Comparison of ENCODE assay signal across 27 cellular contexts in the genomic region with DNA sequence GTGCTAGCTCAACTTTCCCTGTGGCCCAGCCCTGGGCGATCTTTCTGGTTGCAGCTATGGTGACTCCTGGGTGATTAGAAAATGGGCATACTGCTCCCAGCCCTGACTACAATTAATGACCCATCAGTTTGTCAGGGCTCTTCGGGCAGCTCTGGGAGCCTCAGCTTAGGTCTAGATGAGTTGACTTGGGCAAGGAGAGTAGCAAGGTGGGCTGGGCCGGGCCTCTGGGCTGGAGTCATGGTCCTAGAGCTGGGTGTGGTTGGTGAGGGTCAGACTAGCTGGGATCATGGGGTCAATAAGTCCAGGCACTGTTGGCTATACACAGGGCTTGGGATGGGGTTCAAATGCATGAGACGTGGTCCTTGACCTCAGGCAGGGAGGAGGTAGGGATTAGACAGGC. TPM values are rescaled to one million over a fixed set of nuclear protein-coding genes. Genes with fewer than 3 reads are reported as not detected.
"Had no signal": no experiment of that assay in that cellular context is flagged by ENCODE, and none has a peak within 500 bp of the region (broad histone marks: within the 10 kb centered on the region; RNA-seq: fewer than 3 reads in every experiment).

No MANE protein-coding gene starts in this region.

- H3K4me3 Mint-ChIP-seq: activated B cell treated with CpG ODN at 0.5 μM for 24 hours; activated CD8-positive, alpha-beta memory T cell treated with anti-CD3 and anti-CD28 coated beads, Interleukin-2, amount 10 ng/mL, durations not matched to agents 7 days and 5 days; activated CD8-positive, alpha-beta T cell treated with anti-CD3 and anti-CD28 coated beads, Interleukin-2, amount 10 ng/mL, durations not matched to agents 7 days and 5 days; activated naive CD4-positive, alpha-beta T cell treated with anti-CD3 and anti-CD28 coated beads, Interleukin-2, amount 50 U/mL, for 24 hours; activated naive CD8-positive, alpha-beta T cell treated with anti-CD3 and anti-CD28 coated beads, Interleukin-2, amount 50 U/mL, for 24 hours; central memory CD8-positive, alpha-beta T cell; dendritic cell treated with granulocyte-macrophage colony-stimulating factor and Interleukin-4, amounts not matched to agents 40 ng/mL and 50 ng/mL, for 4 days; naive B cell; nephron progenitor cell; T-helper 17 cell had no signal

- H3K27me3 ChIP-seq: breast epithelium, pancreas, upper lobe of right lung had no signal

- DNase-seq: activated B cell treated with CpG ODN at 0.5 μM for 24 hours; activated CD8-positive, alpha-beta memory T cell treated with anti-CD3 and anti-CD28 coated beads, Interleukin-2, amount 10 ng/mL, durations not matched to agents 7 days and 5 days; activated CD8-positive, alpha-beta T cell treated with anti-CD3 and anti-CD28 coated beads, Interleukin-2, amount 10 ng/mL, durations not matched to agents 7 days and 5 days; activated naive CD8-positive, alpha-beta T cell treated with anti-CD3 and anti-CD28 coated beads, Interleukin-2, amount 50 U/mL, for 24 hours; activated T-cell treated with anti-CD3 and anti-CD28 coated beads, Interleukin-2, amount 50 U/mL, for 48 hours; amygdala; esophagus squamous epithelium; foreskin melanocyte; kidney glomerular epithelial cell; lower lobe of right lung; naive B cell; nephron progenitor cell; nucleus accumbens; pancreas; right cardiac atrium; stimulated activated CD4-positive, alpha-beta T cell treated with anti-CD3 and anti-CD28 coated beads, Interleukin-2, amount 100 ng/mL, for 48 hours; stimulated activated naive CD4-positive, alpha-beta T cell treated with Interleukin-2 at 50 U/mL for 16 hours; T-helper 17 cell; T1000; upper lobe of right lung had no signal

- H3K9me3 ChIP-seq: breast epithelium, esophagus squamous epithelium, lower lobe of right lung, pancreas, thoracic aorta, upper lobe of right lung had no signal

- H3K4me1 ChIP-seq: breast epithelium, lower lobe of right lung, pancreas, upper lobe of right lung had no signal

- FAIRE-seq: pancreas had no signal

- H3K27ac ChIP-seq: breast epithelium, epithelial cell of prostate, esophagus squamous epithelium, lower lobe of right lung, pancreas, thoracic aorta, upper lobe of right lung had no signal

- H3K36me3 Mint-ChIP-seq: activated CD8-positive, alpha-beta memory T cell treated with anti-CD3 and anti-CD28 coated beads, Interleukin-2, amount 10 ng/mL, durations not matched to agents 7 days and 5 days; activated naive CD4-positive, alpha-beta T cell treated with anti-CD3 and anti-CD28 coated beads, Interleukin-2, amount 50 U/mL, for 24 hours; naive B cell had no signal

- H3K4me3 ChIP-seq: breast epithelium, esophagus squamous epithelium, lower lobe of right lung, pancreas, thoracic aorta, upper lobe of right lung had no signal

- H3K27me3 Mint-ChIP-seq: activated CD8-positive, alpha-beta memory T cell treated with anti-CD3 and anti-CD28 coated beads, Interleukin-2, amount 10 ng/mL, durations not matched to agents 7 days and 5 days; activated naive CD4-positive, alpha-beta T cell treated with anti-CD3 and anti-CD28 coated beads, Interleukin-2, amount 50 U/mL, for 24 hours had no signal

- H3K4me1 Mint-ChIP-seq: activated B cell treated with CpG ODN at 0.5 μM for 24 hours; activated CD8-positive, alpha-beta memory T cell treated with anti-CD3 and anti-CD28 coated beads, Interleukin-2, amount 10 ng/mL, durations not matched to agents 7 days and 5 days; activated naive CD4-positive, alpha-beta T cell treated with anti-CD3 and anti-CD28 coated beads, Interleukin-2, amount 50 U/mL, for 24 hours; activated naive CD8-positive, alpha-beta T cell treated with anti-CD3 and anti-CD28 coated beads, Interleukin-2, amount 50 U/mL, for 24 hours; central memory CD8-positive, alpha-beta T cell; naive B cell; T-helper 17 cell had no signal

- H3K27ac Mint-ChIP-seq: activated B cell treated with CpG ODN at 0.5 μM for 24 hours; activated CD8-positive, alpha-beta memory T cell treated with anti-CD3 and anti-CD28 coated beads, Interleukin-2, amount 10 ng/mL, durations not matched to agents 7 days and 5 days; activated CD8-positive, alpha-beta T cell treated with anti-CD3 and anti-CD28 coated beads, Interleukin-2, amount 10 ng/mL, durations not matched to agents 7 days and 5 days; activated naive CD4-positive, alpha-beta T cell treated with anti-CD3 and anti-CD28 coated beads, Interleukin-2, amount 50 U/mL, for 24 hours; activated naive CD8-positive, alpha-beta T cell treated with anti-CD3 and anti-CD28 coated beads, Interleukin-2, amount 50 U/mL, for 24 hours; activated T-helper 2 cell treated with anti-CD3 and anti-CD28 coated beads, Interferon-gamma antibody, Interleukin-2, Interleukin-4, amounts not matched to agents 10 μg/mL and 5 μg/mL and 100 μg/mL, durations not matched to agents 14 hours and 24 hours and 36 hours; dendritic cell treated with granulocyte-macrophage colony-stimulating factor and Interleukin-4, amounts not matched to agents 40 ng/mL and 50 ng/mL, for 4 days; naive B cell; nephron progenitor cell; T-helper 17 cell had no signal

- H3K9me3 Mint-ChIP-seq: activated B cell treated with CpG ODN at 0.5 μM for 24 hours; activated naive CD4-positive, alpha-beta T cell treated with anti-CD3 and anti-CD28 coated beads, Interleukin-2, amount 50 U/mL, for 24 hours; activated naive CD8-positive, alpha-beta T cell treated with anti-CD3 and anti-CD28 coated beads, Interleukin-2, amount 50 U/mL, for 24 hours; activated T-helper 2 cell treated with anti-CD3 and anti-CD28 coated beads, Interferon-gamma antibody, Interleukin-2, Interleukin-4, amounts not matched to agents 10 μg/mL and 5 μg/mL and 100 μg/mL, durations not matched to agents 14 hours and 24 hours and 36 hours; central memory CD8-positive, alpha-beta T cell; dendritic cell treated with granulocyte-macrophage colony-stimulating factor and Interleukin-4, amounts not matched to agents 40 ng/mL and 50 ng/mL, for 4 days; naive B cell; nephron progenitor cell had no signal

- ATAC-seq: activated CD8-positive, alpha-beta memory T cell treated with anti-CD3 and anti-CD28 coated beads, Interleukin-2, amount 10 ng/mL, durations not matched to agents 7 days and 5 days; activated naive CD8-positive, alpha-beta T cell treated with anti-CD3 and anti-CD28 coated beads, Interleukin-2, amount 50 U/mL, for 24 hours; lower lobe of right lung; pancreas; right cardiac atrium; T-helper 17 cell; upper lobe of right lung had no signal

- H3K36me3 ChIP-seq: breast epithelium, esophagus squamous epithelium, lower lobe of right lung, pancreas, thoracic aorta, upper lobe of right lung had no signal

RNA-seq across cellular contexts. Expression of gene PTPRU, which starts 11.6 kb away (rescaled TPM):
- total RNA-seq: T-helper 17 cell had no signal
